33 cellular contexts compared by ENCODE assay signal in genomic region chr3:81255463-81255862, GRCh38.
"Had no signal": no experiment of that assay in that cellular context is flagged by ENCODE, and none has a peak within 500 bp of the region (broad histone marks: within the 10 kb centered on the region; RNA-seq: fewer than 3 reads in every experiment).

No MANE protein-coding gene starts in this region.

- H3K27me3 ChIP-seq: ascending aorta, cardiac muscle cell, colonic mucosa had no signal

- H3K4me1 Mint-ChIP-seq: activated B cell treated with CpG ODN at 0.5 μM for 24 hours; activated CD4-positive, alpha-beta T cell treated with anti-CD3 and anti-CD28 coated beads, Interleukin-2, amount 10 ng/mL, durations not matched to agents 24 days and 14 days; activated naive CD4-positive, alpha-beta T cell treated with anti-CD3 and anti-CD28 coated beads, Interleukin-2, amount 10 ng/mL, durations not matched to agents 7 days and 5 days; activated naive CD4-positive, alpha-beta T cell treated with anti-CD3 and anti-CD28 coated beads, Interleukin-2, amount 50 U/mL, for 24 hours; activated naive CD8-positive, alpha-beta T cell treated with anti-CD3 and anti-CD28 coated beads, Interleukin-2, amount 10 ng/mL, durations not matched to agents 7 days and 5 days; activated naive CD8-positive, alpha-beta T cell treated with anti-CD3 and anti-CD28 coated beads, Interleukin-2, amount 50 U/mL, for 24 hours; brain; central memory CD8-positive, alpha-beta T cell had no signal

- DNase-seq: activated B cell treated with CpG ODN at 0.5 μM for 24 hours; activated CD4-positive, alpha-beta memory T cell treated with anti-CD3 and anti-CD28 coated beads for 36 hours; activated CD4-positive, alpha-beta T cell treated with anti-CD3 and anti-CD28 coated beads for 4 hours; activated CD4-positive, alpha-beta T cell treated with anti-CD3 and anti-CD28 coated beads, Interleukin-2, amount 10 ng/mL, durations not matched to agents 24 days and 14 days; activated CD4-positive, alpha-beta T cell treated with anti-CD3 and anti-CD28 coated beads, Interleukin-2, amount 50 U/mL, for 1 hour; activated CD4-positive, alpha-beta T cell treated with anti-CD3 and anti-CD28 coated beads, Interleukin-2, amount 50 U/mL, for 4 hours; activated CD4-positive, CD25-positive, alpha-beta regulatory T cell treated with anti-CD3 and anti-CD28 coated beads, Interleukin-2, amount 50 U/mL, for 72 hours; activated CD8-positive, alpha-beta memory T cell treated with anti-CD3 and anti-CD28 coated beads, Interleukin-2, amount 50 U/mL, for 4 hours; activated CD8-positive, alpha-beta T cell treated with anti-CD3 and anti-CD28 coated beads for 36 hours; activated effector memory CD4-positive, alpha-beta T cell treated with Interleukin-2 at 50 U/mL for 16 hours; activated gamma-delta T cell; activated naive CD4-positive, alpha-beta T cell treated with anti-CD3 and anti-CD28 coated beads, Interleukin-2, amount 10 ng/mL, durations not matched to agents 7 days and 5 days; activated naive CD4-positive, alpha-beta T cell treated with Interleukin-2 at 50 U/mL for 16 hours; activated naive CD8-positive, alpha-beta T cell treated with anti-CD3 and anti-CD28 coated beads, Interleukin-2, amount 10 ng/mL, durations not matched to agents 7 days and 5 days; activated naive CD8-positive, alpha-beta T cell treated with anti-CD3 and anti-CD28 coated beads, Interleukin-2, amount 50 U/mL, for 24 hours; activated T-cell treated with anti-CD3 and anti-CD28 coated beads, Interleukin-2, amount 50 U/mL, for 24 hours; activated T-cell treated with anti-CD3 and anti-CD28 coated beads, Interleukin-2, amount 50 U/mL, for 48 hours; amygdala; anterior cingulate cortex; caudate nucleus; cerebellar nuclear complex; colonic mucosa; T-helper 2 cell; T-helper 9 cell had no signal

- H3K36me3 Mint-ChIP-seq: activated CD4-positive, alpha-beta memory T cell treated with anti-CD3 and anti-CD28 coated beads for 36 hours; activated naive CD4-positive, alpha-beta T cell treated with anti-CD3 and anti-CD28 coated beads, Interleukin-2, amount 10 ng/mL, durations not matched to agents 7 days and 5 days; activated naive CD4-positive, alpha-beta T cell treated with anti-CD3 and anti-CD28 coated beads, Interleukin-2, amount 50 U/mL, for 24 hours; activated naive CD8-positive, alpha-beta T cell; activated naive CD8-positive, alpha-beta T cell treated with anti-CD3 and anti-CD28 coated beads, Interleukin-2, amount 10 ng/mL, durations not matched to agents 7 days and 5 days; brain had no signal

- ATAC-seq: activated CD8-positive, alpha-beta T cell treated with anti-CD3 and anti-CD28 coated beads for 36 hours; activated naive CD8-positive, alpha-beta T cell treated with anti-CD3 and anti-CD28 coated beads, Interleukin-2, amount 50 U/mL, for 24 hours had no signal

- H3K4me3 ChIP-seq: ascending aorta, cardiac muscle cell, colonic mucosa had no signal

- H3K9me3 ChIP-seq: ascending aorta, colonic mucosa had no signal

- H3K27ac Mint-ChIP-seq: activated B cell treated with CpG ODN at 0.5 μM for 24 hours; activated CD4-positive, alpha-beta memory T cell treated with anti-CD3 and anti-CD28 coated beads for 36 hours; activated CD4-positive, alpha-beta T cell treated with anti-CD3 and anti-CD28 coated beads, Interleukin-2, amount 10 ng/mL, durations not matched to agents 24 days and 14 days; activated CD8-positive, alpha-beta T cell treated with anti-CD3 and anti-CD28 coated beads for 36 hours; activated naive CD4-positive, alpha-beta T cell treated with anti-CD3 and anti-CD28 coated beads, Interleukin-2, amount 10 ng/mL, durations not matched to agents 7 days and 5 days; activated naive CD4-positive, alpha-beta T cell treated with anti-CD3 and anti-CD28 coated beads, Interleukin-2, amount 50 U/mL, for 24 hours; activated naive CD8-positive, alpha-beta T cell; activated naive CD8-positive, alpha-beta T cell treated with anti-CD3 and anti-CD28 coated beads, Interleukin-2, amount 10 ng/mL, durations not matched to agents 7 days and 5 days; activated naive CD8-positive, alpha-beta T cell treated with anti-CD3 and anti-CD28 coated beads, Interleukin-2, amount 50 U/mL, for 24 hours; activated T-cell treated with anti-CD3 and anti-CD28 coated beads, Interleukin-2, amount 50 U/mL, for 24 hours; activated T-helper 2 cell treated with anti-CD3 and anti-CD28 coated beads, Interferon-gamma antibody, Interleukin-2, Interleukin-4, amounts not matched to agents 10 μg/mL and 5 μg/mL and 100 μg/mL, durations not matched to agents 14 hours and 24 hours and 36 hours; brain; T-helper 2 cell treated with Interferon-gamma antibody and Interleukin-4, amounts not matched to agents 5 μg/mL and 100 μg/mL, for 36 hours had no signal

- H3K4me3 Mint-ChIP-seq: activated B cell treated with CpG ODN at 0.5 μM for 24 hours; activated CD4-positive, alpha-beta memory T cell treated with anti-CD3 and anti-CD28 coated beads for 36 hours; activated CD4-positive, alpha-beta T cell treated with anti-CD3 and anti-CD28 coated beads, Interleukin-2, amount 10 ng/mL, durations not matched to agents 24 days and 14 days; activated CD8-positive, alpha-beta T cell treated with anti-CD3 and anti-CD28 coated beads for 36 hours; activated naive CD4-positive, alpha-beta T cell treated with anti-CD3 and anti-CD28 coated beads, Interleukin-2, amount 10 ng/mL, durations not matched to agents 7 days and 5 days; activated naive CD4-positive, alpha-beta T cell treated with anti-CD3 and anti-CD28 coated beads, Interleukin-2, amount 50 U/mL, for 24 hours; activated naive CD8-positive, alpha-beta T cell; activated naive CD8-positive, alpha-beta T cell treated with anti-CD3 and anti-CD28 coated beads, Interleukin-2, amount 10 ng/mL, durations not matched to agents 7 days and 5 days; activated naive CD8-positive, alpha-beta T cell treated with anti-CD3 and anti-CD28 coated beads, Interleukin-2, amount 50 U/mL, for 24 hours; activated T-cell treated with anti-CD3 and anti-CD28 coated beads, Interleukin-2, amount 50 U/mL, for 24 hours; brain; central memory CD8-positive, alpha-beta T cell; T-helper 2 cell treated with Interferon-gamma antibody and Interleukin-4, amounts not matched to agents 5 μg/mL and 100 μg/mL, for 36 hours had no signal

- H3K4me1 ChIP-seq: ascending aorta, colonic mucosa had no signal

- H3K36me3 ChIP-seq: ascending aorta, cardiac muscle cell, colonic mucosa had no signal

- H3K27ac ChIP-seq: ascending aorta, cardiac muscle cell, colonic mucosa, VCaP had no signal

- H3K27me3 Mint-ChIP-seq: activated B cell treated with CpG ODN at 0.5 μM for 24 hours; activated CD4-positive, alpha-beta memory T cell treated with anti-CD3 and anti-CD28 coated beads for 36 hours; activated CD4-positive, alpha-beta T cell treated with anti-CD3 and anti-CD28 coated beads, Interleukin-2, amount 10 ng/mL, durations not matched to agents 24 days and 14 days; activated CD8-positive, alpha-beta T cell treated with anti-CD3 and anti-CD28 coated beads for 36 hours; activated naive CD4-positive, alpha-beta T cell treated with anti-CD3 and anti-CD28 coated beads, Interleukin-2, amount 10 ng/mL, durations not matched to agents 7 days and 5 days; activated naive CD4-positive, alpha-beta T cell treated with anti-CD3 and anti-CD28 coated beads, Interleukin-2, amount 50 U/mL, for 24 hours; activated naive CD8-positive, alpha-beta T cell; activated naive CD8-positive, alpha-beta T cell treated with anti-CD3 and anti-CD28 coated beads, Interleukin-2, amount 10 ng/mL, durations not matched to agents 7 days and 5 days; activated naive CD8-positive, alpha-beta T cell treated with anti-CD3 and anti-CD28 coated beads, Interleukin-2, amount 50 U/mL, for 24 hours; activated T-cell treated with anti-CD3 and anti-CD28 coated beads, Interleukin-2, amount 50 U/mL, for 24 hours; brain; central memory CD8-positive, alpha-beta T cell had no signal

- H3K9me3 Mint-ChIP-seq: activated B cell treated with CpG ODN at 0.5 μM for 24 hours; activated CD4-positive, alpha-beta T cell treated with anti-CD3 and anti-CD28 coated beads, Interleukin-2, amount 10 ng/mL, durations not matched to agents 24 days and 14 days; activated CD8-positive, alpha-beta T cell treated with anti-CD3 and anti-CD28 coated beads for 36 hours; activated naive CD4-positive, alpha-beta T cell treated with anti-CD3 and anti-CD28 coated beads, Interleukin-2, amount 10 ng/mL, durations not matched to agents 7 days and 5 days; activated naive CD4-positive, alpha-beta T cell treated with anti-CD3 and anti-CD28 coated beads, Interleukin-2, amount 50 U/mL, for 24 hours; activated naive CD8-positive, alpha-beta T cell treated with anti-CD3 and anti-CD28 coated beads, Interleukin-2, amount 10 ng/mL, durations not matched to agents 7 days and 5 days; activated T-cell treated with anti-CD3 and anti-CD28 coated beads, Interleukin-2, amount 50 U/mL, for 24 hours; activated T-helper 2 cell treated with anti-CD3 and anti-CD28 coated beads, Interferon-gamma antibody, Interleukin-2, Interleukin-4, amounts not matched to agents 10 μg/mL and 5 μg/mL and 100 μg/mL, durations not matched to agents 14 hours and 24 hours and 36 hours; T-helper 2 cell treated with Interferon-gamma antibody and Interleukin-4, amounts not matched to agents 5 μg/mL and 100 μg/mL, for 36 hours had no signal
